ENCODE assay signal across 8 cellular contexts in the genomic region with DNA sequence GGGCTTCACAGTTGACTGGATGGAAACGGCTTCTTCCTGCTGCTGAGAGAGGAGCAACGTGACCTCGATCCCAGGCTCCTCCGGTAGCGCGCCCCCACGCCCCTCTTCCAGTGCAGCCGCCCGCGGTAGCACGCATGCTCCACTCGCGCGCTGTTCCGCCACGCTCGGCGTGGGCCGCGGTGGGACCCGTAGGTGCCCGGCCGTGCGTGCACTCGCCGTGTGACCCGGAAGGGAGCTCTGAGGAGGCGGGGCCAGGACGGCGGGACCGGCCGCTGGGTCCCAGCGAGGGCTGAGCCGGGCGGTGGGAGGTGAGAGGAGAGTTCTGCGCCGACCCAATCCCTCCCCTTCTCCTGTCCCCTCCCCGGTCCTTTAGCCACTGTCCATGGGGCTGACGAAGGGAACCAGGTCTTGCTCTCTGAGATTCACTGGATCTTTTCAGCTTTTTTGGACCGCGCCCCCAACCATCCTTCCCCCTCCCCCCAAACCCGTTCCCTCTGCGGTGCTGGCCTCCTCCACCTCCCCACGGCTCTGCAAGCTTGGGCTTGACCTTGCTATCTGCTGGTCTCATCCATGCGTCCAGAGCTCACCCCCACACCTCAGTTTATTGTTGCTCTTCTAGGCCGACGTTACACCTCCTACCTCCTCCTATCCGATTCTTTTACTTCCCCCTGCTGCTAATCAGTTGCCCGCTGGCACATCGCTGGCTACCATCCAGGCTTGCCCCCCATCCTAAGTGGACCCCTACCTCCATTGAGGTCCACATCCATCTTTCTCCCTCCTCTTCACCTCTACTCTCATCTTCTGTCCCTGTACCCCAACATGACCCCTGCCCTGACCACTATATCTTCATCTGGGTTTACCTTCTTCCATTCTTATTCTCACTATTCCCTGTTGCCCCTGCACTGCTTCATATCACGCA. TPM values are rescaled to one million over a fixed set of nuclear protein-coding genes. Genes with fewer than 3 reads are reported as not detected.
DNase-seq lines count a peak whose midpoint lies in the region; ATAC-seq and TF ChIP-seq lines count a peak whose summit lies in the region.

A gene (plus strand): TSS at position 255 of the 919 bp plus-strand sequence. CDS start 2,115 bp downstream, outside the sequence.

- TF ChIP-seq CTCF in fibroblast of lung (conservative IDR thresholded peaks at IDR 0.05 in 1 of 2, IDR thresholded peaks at IDR 0.05 in 1 of 2; ENCODE audit: low read depth in 1 of 2, low read length in 2 of 2), result no peak

- H4K20me1 ChIP-seq in fibroblast of lung (ENCODE audit: control insufficient read depth, extremely low read depth, insufficient read depth, low read length), result no peaks in the 10 kb centered on the region

- H3K79me2 ChIP-seq in fibroblast of lung (ENCODE audit: control insufficient read depth, insufficient read depth, low read length), result peaks cover 3% of the 10 kb centered on the region

- H3K27ac Mint-ChIP-seq in activated T-helper 17 cell treated with anti-CD3 and anti-CD28 coated beads, Interleukin-2, amount 50 U/mL, for 72 hours, result peak within 1 kb of the TSS; percentile 80
- H3K27ac Mint-ChIP-seq in naive thymus-derived CD4-positive, alpha-beta T cell, result peak within 1 kb of the TSS; percentile 86 to 97 (median 94)
- peak within 1 kb of the TSS; percentile 85 for H3K27ac Mint-ChIP-seq in stimulated activated effector memory CD8-positive, alpha-beta T cell treated with anti-CD3 and anti-CD28 coated beads, Interleukin-12 subunit alpha, Interleukin-12 subunit beta, amount 100 ng/mL, for 72 hours

- H2AFZ ChIP-seq in fibroblast of lung (ENCODE audit: low read length), result peak within 1 kb of the TSS; percentile 56

- intact Hi-C loops in naive thymus-derived CD4-positive, alpha-beta T cell (cut with micrococcal nuclease), result loop anchor here (1.0 to 2.0 kb wide), 4 partner anchors 8 to 245 kb away; a partner anchor contains a TSS

- H3K4me1 Mint-ChIP-seq in activated T-helper 17 cell treated with anti-CD3 and anti-CD28 coated beads, Interleukin-2, amount 50 U/mL, for 72 hours, result peaks cover 37% of the 10 kb centered on the region
- peaks cover 43 to 60% (median 57%) of the 10 kb centered on the region in 7 donors for H3K4me1 Mint-ChIP-seq in naive thymus-derived CD4-positive, alpha-beta T cell
- H3K4me1 Mint-ChIP-seq in stimulated activated effector memory CD8-positive, alpha-beta T cell treated with anti-CD3 and anti-CD28 coated beads, Interleukin-12 subunit alpha, Interleukin-12 subunit beta, amount 100 ng/mL, for 72 hours, result peaks cover 51% of the 10 kb centered on the region

- CTCF ChIA-PET in naive thymus-derived CD4-positive, alpha-beta T cell (lab: Charles Lee), result interaction anchor here (0.6 to 0.9 kb wide), 4 partner anchors 9 to 335 kb away, joined by 3 read pairs; no protein-coding TSS in a partner anchor

- H3K36me3 Mint-ChIP-seq in activated T-helper 17 cell treated with anti-CD3 and anti-CD28 coated beads, Interleukin-2, amount 50 U/mL, for 72 hours (ENCODE audit: low read depth), result peaks cover 58% of the 10 kb centered on the region
- peaks cover 0 to 30% (median 26%) of the 10 kb centered on the region in 5 donors for H3K36me3 Mint-ChIP-seq in naive thymus-derived CD4-positive, alpha-beta T cell
- peaks cover 68% of the 10 kb centered on the region for H3K36me3 Mint-ChIP-seq in stimulated activated effector memory CD8-positive, alpha-beta T cell treated with anti-CD3 and anti-CD28 coated beads, Interleukin-12 subunit alpha, Interleukin-12 subunit beta, amount 100 ng/mL, for 72 hours

- peak within 1 kb of the TSS; percentile 85 for H3K4me3 Mint-ChIP-seq in activated T-helper 17 cell treated with anti-CD3 and anti-CD28 coated beads, Interleukin-2, amount 50 U/mL, for 72 hours
- H3K4me3 Mint-ChIP-seq in naive thymus-derived CD4-positive, alpha-beta T cell, result peak within 1 kb of the TSS; percentile 88 to 99 (median 93)
- H3K4me3 Mint-ChIP-seq in stimulated activated effector memory CD8-positive, alpha-beta T cell treated with anti-CD3 and anti-CD28 coated beads, Interleukin-12 subunit alpha, Interleukin-12 subunit beta, amount 100 ng/mL, for 72 hours, result peak within 1 kb of the TSS; percentile 83

- peak within 1 kb of the TSS; percentile 57 to 92 (median 74) for H3K4me3 ChIP-seq in fibroblast of lung (replicated peaks in 1 of 4; ENCODE audit: control extremely low read depth in 1 of 4, insufficient read depth in 1 of 4, low read depth in 3 of 4, low read length in 4 of 4)
- H3K4me3 ChIP-seq in naive thymus-derived CD4-positive, alpha-beta T cell (ENCODE audit: low read length), result peak within 1 kb of the TSS; percentile 81

- no peaks in the 10 kb centered on the region for H3K27me3 Mint-ChIP-seq in activated T-helper 17 cell treated with anti-CD3 and anti-CD28 coated beads, Interleukin-2, amount 50 U/mL, for 72 hours
- H3K27me3 Mint-ChIP-seq in naive thymus-derived CD4-positive, alpha-beta T cell, result no peaks in the 10 kb centered on the region

- ATAC-seq in GM19463 (IDR thresholded peaks at IDR 0.05; ENCODE audit: unreplicated experiment), result peak; percentile 100
- ATAC-seq in activated T-helper 17 cell treated with anti-CD3 and anti-CD28 coated beads, Interleukin-2, amount 50 U/mL, for 72 hours (replicated peaks), result peak; percentile 99
- ATAC-seq in naive thymus-derived CD4-positive, alpha-beta T cell, result peak; percentile 98
- peak; percentile 98 for ATAC-seq in stimulated activated effector memory CD8-positive, alpha-beta T cell treated with anti-CD3 and anti-CD28 coated beads, Interleukin-12 subunit alpha, Interleukin-12 subunit beta, amount 100 ng/mL, for 72 hours

- H3K27me3 ChIP-seq in fibroblast of lung (ENCODE audit: control insufficient read depth, insufficient read depth, low read length), result no peaks in the 10 kb centered on the region
- no peaks in the 10 kb centered on the region for H3K27me3 ChIP-seq in naive thymus-derived CD4-positive, alpha-beta T cell (ENCODE audit: control insufficient read depth in 2 of 2, insufficient read depth in 2 of 2, low read length in 2 of 2)

- peaks cover 34% of the 10 kb centered on the region for H3K36me3 ChIP-seq in fibroblast of lung (ENCODE audit: control insufficient read depth, insufficient read depth, low read length)
- H3K36me3 ChIP-seq in naive thymus-derived CD4-positive, alpha-beta T cell (ENCODE audit: control insufficient read depth in 2 of 3, insufficient read depth in 3 of 3, low read length in 3 of 3), result peaks cover 5 to 52% (median 16%) of the 10 kb centered on the region in 3 experiments

- POLR2A ChIA-PET in naive thymus-derived CD4-positive, alpha-beta T cell (lab: Charles Lee), result interaction anchor here (0.6 to 1.9 kb wide), 7 partner anchors 10 to 292 kb away, joined by 3 to 21 read pairs (median 5); a partner anchor contains a TSS

- peak within 1 kb of the TSS; percentile 97 for H3K4me2 ChIP-seq in fibroblast of lung (ENCODE audit: extremely low read depth, insufficient read depth, low read length)

- peak within 1 kb of the TSS; percentile 63 for H3K9ac ChIP-seq in fibroblast of lung (ENCODE audit: insufficient read depth, low read length)

- no peaks in the 10 kb centered on the region for H3K9me3 Mint-ChIP-seq in activated T-helper 17 cell treated with anti-CD3 and anti-CD28 coated beads, Interleukin-2, amount 50 U/mL, for 72 hours
- H3K9me3 Mint-ChIP-seq in naive thymus-derived CD4-positive, alpha-beta T cell, result no peaks in the 10 kb centered on the region
- H3K9me3 Mint-ChIP-seq in stimulated activated effector memory CD8-positive, alpha-beta T cell treated with anti-CD3 and anti-CD28 coated beads, Interleukin-12 subunit alpha, Interleukin-12 subunit beta, amount 100 ng/mL, for 72 hours, result no peaks in the 10 kb centered on the region

- DNase-seq in COR-L47 (lab: John Stamatoyannopoulos, UW) (peak; percentile 74), HT1080 (ENCODE audit: low read depth) (peak; percentile 70), RKO (ENCODE audit: low spot score) (peak; percentile 79), fibroblast of lung (ENCODE audit: low read depth in 2 of 2) (peak; percentile 68 to 75)
- DNase-seq in naive thymus-derived CD4-positive, alpha-beta T cell, result peak; percentile 71 to 88 (median 75)
- peak; percentile 74 to 90 for DNase-seq in stimulated activated effector memory CD8-positive, alpha-beta T cell treated with anti-CD3 and anti-CD28 coated beads, Interleukin-12 subunit alpha, Interleukin-12 subunit beta, amount 100 ng/mL, for 72 hours (ENCODE audit: low spot score in 2 of 2)

- no peaks in the 10 kb centered on the region for H3K9me3 ChIP-seq in fibroblast of lung (ENCODE audit: control insufficient read depth, insufficient read depth, low read depth, low read length)
- no peaks in the 10 kb centered on the region for H3K9me3 ChIP-seq in naive thymus-derived CD4-positive, alpha-beta T cell (ENCODE audit: control insufficient read depth in 2 of 3, low read length in 3 of 3)

- H3K4me1 ChIP-seq in fibroblast of lung (ENCODE audit: control insufficient read depth, extremely low read depth, insufficient read depth, low read length), result peaks cover 6% of the 10 kb centered on the region
- H3K4me1 ChIP-seq in naive thymus-derived CD4-positive, alpha-beta T cell (ENCODE audit: control insufficient read depth in 2 of 2, insufficient read depth in 2 of 2, low read length in 2 of 2), result peaks cover 34 to 51% of the 10 kb centered on the region in 2 donors

- H3K27ac ChIP-seq in fibroblast of lung (ENCODE audit: insufficient read depth, low read length), result peak within 1 kb of the TSS; percentile 67
- peak within 1 kb of the TSS; percentile 87 for H3K27ac ChIP-seq in naive thymus-derived CD4-positive, alpha-beta T cell (ENCODE audit: low read depth, low read length)

RNA-seq across cellular contexts. Expression of the gene that starts here (rescaled TPM):
- total RNA-seq in HT1080 (2014; rRNA removed; shearing (Covaris generic)), result 15.2 and 22.1 TPM in 2 replicates
- 14.4 and 15.0 TPM in 2 replicates for polyA plus RNA-seq in HT1080 (2015; cell fraction: cytosol; rRNA removed)
- polyA plus RNA-seq in HT1080 (2015; cell fraction: nucleus; rRNA removed), result 103 and 106 TPM in 2 replicates
- total RNA-seq in activated T-helper 17 cell treated with anti-CD3 and anti-CD28 coated beads, Interleukin-2, amount 50 U/mL, for 72 hours, result 10 to 100 TPM; 40.7 to 44.9 TPM
- total RNA-seq in fibroblast of lung, result 27.0 and 32.2 TPM in 2 replicates
- polyA plus RNA-seq in fibroblast of lung, result 6.7 and 11.9 TPM in 2 replicates
- polyA plus RNA-seq in fibroblast of lung (2012), result 9.7 and 16.7 TPM in 2 replicates
- polyA minus RNA-seq in fibroblast of lung (ENCODE audit: low replicate concordance), result 24.8 and 38.0 TPM in 2 replicates
- total RNA-seq in naive thymus-derived CD4-positive, alpha-beta T cell, result 100 to 1,000 TPM in 3 of 5 experiments, 10 to 100 TPM in 2; 58.1 to 123 (median 111) TPM
- polyA plus RNA-seq in naive thymus-derived CD4-positive, alpha-beta T cell, result 10 to 100 TPM; 12.3 to 25.6 TPM

Comparison
In these comparisons a context has a peak if more than half of its experiments do, and no peak if none do; other contexts are left out.
1. Peak in every context shown above with its lines: DNase-seq, ATAC-seq, H3K4me3 ChIP-seq and H3K27ac ChIP-seq.